Comparison of ENCODE assay signal across 8 cellular contexts in genomic region chrX:136209016-136209738, GRCh38. TPM values are rescaled to one million over a fixed set of nuclear protein-coding genes. Genes with fewer than 3 reads are reported as not detected.
DNase-seq lines count a peak whose midpoint lies in the region; ATAC-seq and TF ChIP-seq lines count a peak whose summit lies in the region.

No MANE protein-coding gene starts in this region.

- H3K4me2 ChIP-seq in mesendoderm (ENCODE audit: low read length), result no peak overlapping the region
- H3K4me2 ChIP-seq in neuronal stem cell (ENCODE audit: insufficient read depth, low read length, poor library complexity, severe bottlenecking), result no peak overlapping the region

- WGBS in mesendoderm (ENCODE audit: extremely low coverage, insufficient coverage, low lambda C conversion rate), result no CpG with 5 or more reads among the region's 28 CpGs
- no CpG with 5 or more reads among the region's 28 CpGs for WGBS in neuronal stem cell (ENCODE audit: extremely low coverage in 2 of 2, insufficient read length in 2 of 2, insufficient replicate concordance in 1 of 2), 2 donors

- peak; percentile 49 for TF ChIP-seq CTCF in upper lobe of right lung (IDR thresholded peaks at IDR 0.05)

- no peak overlapping the region for H3K14ac ChIP-seq in neuronal stem cell (ENCODE audit: low read length)

- H3K36me3 Mint-ChIP-seq in activated CD8-positive, alpha-beta memory T cell treated with anti-CD3 and anti-CD28 coated beads, Interleukin-2, amount 10 ng/mL, durations not matched to agents 7 days and 5 days, result no peaks in the 10 kb centered on the region

- H3K79me1 ChIP-seq in mesendoderm (ENCODE audit: low read length) (no peaks in the 10 kb centered on the region), neuronal stem cell (ENCODE audit: low read depth, low read length) (no peaks in the 10 kb centered on the region)

- H3K4me3 ChIP-seq in mesendoderm (ENCODE audit: low read length), result no peak overlapping the region
- H3K4me3 ChIP-seq in upper lobe of right lung, result no peak overlapping the region
- H3K4me3 ChIP-seq in neuronal stem cell (ENCODE audit: low read length in 2 of 2), result no peak overlapping the region

- no peak overlapping the region for H4K91ac ChIP-seq in neuronal stem cell (ENCODE audit: low read depth, low read length, poor library complexity)

- H2BK120ac ChIP-seq in mesendoderm (ENCODE audit: low read depth, low read length) (no peak overlapping the region), neuronal stem cell (ENCODE audit: low read depth, low read length) (no peak overlapping the region)

- no peak overlapping the region for H3K18ac ChIP-seq in mesendoderm (ENCODE audit: low read length)
- no peak overlapping the region for H3K18ac ChIP-seq in neuronal stem cell (ENCODE audit: low read length)

- CTCF ChIA-PET in activated CD8-positive, alpha-beta memory T cell treated with anti-CD3 and anti-CD28 coated beads, Interleukin-2, amount 10 ng/mL, durations not matched to agents 7 days and 5 days (lab: Charles Lee), result interaction anchor here (0.7 to 2.2 kb wide), 3 partner anchors 16 to 180 kb away, joined by 3 to 11 read pairs (median 3); no protein-coding TSS in a partner anchor

- intact Hi-C loops in upper lobe of right lung (cut with DNase I), result no loop called here

- no peaks in the 10 kb centered on the region for H3K36me3 ChIP-seq in mesendoderm (ENCODE audit: control insufficient read depth, insufficient read depth, low read length)
- peaks cover 4% of the 10 kb centered on the region for H3K36me3 ChIP-seq in upper lobe of right lung
- H3K36me3 ChIP-seq in neuronal stem cell (replicated peaks in 1 of 2; ENCODE audit: control insufficient read depth in 2 of 2, insufficient read depth in 2 of 2, low read length in 2 of 2), result peaks cover 7 to 11% of the 10 kb centered on the region in 2 donors

- H3K4me3 Mint-ChIP-seq in activated CD8-positive, alpha-beta memory T cell treated with anti-CD3 and anti-CD28 coated beads, Interleukin-2, amount 10 ng/mL, durations not matched to agents 7 days and 5 days, result no peak overlapping the region

- no peak overlapping the region for H2BK15ac ChIP-seq in mesendoderm (replicated peaks; ENCODE audit: low read depth)
- H2BK15ac ChIP-seq in neuronal stem cell (ENCODE audit: low read length), result no peak overlapping the region

- H3K9ac ChIP-seq in mesendoderm (ENCODE audit: low read length), result no peak overlapping the region
- H3K9ac ChIP-seq in neuronal stem cell (ENCODE audit: low read depth, low read length, poor library complexity), result no peak overlapping the region

- H4K5ac ChIP-seq in mesendoderm (ENCODE audit: low read length), result no peak overlapping the region

- no peaks in the 10 kb centered on the region for H3K9me3 Mint-ChIP-seq in activated CD8-positive, alpha-beta memory T cell treated with anti-CD3 and anti-CD28 coated beads, Interleukin-2, amount 10 ng/mL, durations not matched to agents 7 days and 5 days (ENCODE audit: low read depth)

- no peak overlapping the region for H2BK12ac ChIP-seq in neuronal stem cell (ENCODE audit: low read length)

- H3K27me3 Mint-ChIP-seq in activated CD8-positive, alpha-beta memory T cell treated with anti-CD3 and anti-CD28 coated beads, Interleukin-2, amount 10 ng/mL, durations not matched to agents 7 days and 5 days, result no peaks in the 10 kb centered on the region

- peaks cover 8% of the 10 kb centered on the region for H3K4me1 Mint-ChIP-seq in activated CD8-positive, alpha-beta memory T cell treated with anti-CD3 and anti-CD28 coated beads, Interleukin-2, amount 10 ng/mL, durations not matched to agents 7 days and 5 days

- no peak overlapping the region for H4K8ac ChIP-seq in mesendoderm (ENCODE audit: low read depth, low read length)
- H4K8ac ChIP-seq in neuronal stem cell (ENCODE audit: low read depth, low read length), result no peak overlapping the region

- H3K9me3 ChIP-seq in upper lobe of right lung (no peaks in the 10 kb centered on the region), neuronal stem cell (replicated peaks in 1 of 2; ENCODE audit: control insufficient read depth in 2 of 2, insufficient read depth in 1 of 2, low read depth in 1 of 2, low read length in 2 of 2) (no peaks in the 10 kb centered on the region)

- H2BK5ac ChIP-seq in mesendoderm (ENCODE audit: low read length) (no peak overlapping the region), neuronal stem cell (ENCODE audit: low read length) (no peak overlapping the region)

- ATAC-seq in activated CD8-positive, alpha-beta memory T cell treated with anti-CD3 and anti-CD28 coated beads, Interleukin-2, amount 10 ng/mL, durations not matched to agents 7 days and 5 days, result no peak
- ATAC-seq in SK-N-SH treated with all-trans-retinoic acid at 6 μM for 48 hours, result peak; percentile 85
- ATAC-seq in upper lobe of right lung, result peak; percentile 72

- H3K4ac ChIP-seq in mesendoderm (ENCODE audit: low read depth, low read length), result no peak overlapping the region
- H3K4ac ChIP-seq in neuronal stem cell (ENCODE audit: low read length), result no peak overlapping the region

- H3K23ac ChIP-seq in mesendoderm (ENCODE audit: low read length), result no peak overlapping the region
- no peak overlapping the region for H3K23ac ChIP-seq in neuronal stem cell (ENCODE audit: low read depth, low read length, poor library complexity)

- H3K27ac ChIP-seq in mesendoderm (ENCODE audit: low read depth, low read length), result no peak overlapping the region
- no peak overlapping the region for H3K27ac ChIP-seq in upper lobe of right lung
- no peak overlapping the region for H3K27ac ChIP-seq in neuronal stem cell (replicated peaks; ENCODE audit: low read length)

- H2AK5ac ChIP-seq in mesendoderm (ENCODE audit: low read length), result no peak overlapping the region
- H2AK5ac ChIP-seq in neuronal stem cell (ENCODE audit: low read depth, low read length), result no peak overlapping the region

- H2AFZ ChIP-seq in neuronal stem cell (ENCODE audit: low read length), result no peak overlapping the region

- H3K56ac ChIP-seq in mesendoderm (ENCODE audit: low read length), result no peak overlapping the region

- H3K27ac Mint-ChIP-seq in activated CD8-positive, alpha-beta memory T cell treated with anti-CD3 and anti-CD28 coated beads, Interleukin-2, amount 10 ng/mL, durations not matched to agents 7 days and 5 days, result no peak overlapping the region

- H3K79me2 ChIP-seq in mesendoderm (ENCODE audit: control insufficient read depth, insufficient read depth, low read length), result no peaks in the 10 kb centered on the region

- DNase-seq in activated CD8-positive, alpha-beta memory T cell treated with anti-CD3 and anti-CD28 coated beads, Interleukin-2, amount 10 ng/mL, durations not matched to agents 7 days and 5 days, result peak; percentile 41
- DNase-seq in activated CD8-positive, alpha-beta memory T cell treated with anti-CD3 and anti-CD28 coated beads, Interleukin-2, amount 50 U/mL, for 48 hours, result no peak
- DNase-seq in effector CD8-positive, alpha-beta T cell (lab: John Stamatoyannopoulos, UW), result peak; percentile 1
- DNase-seq in mesendoderm, result peak; percentile 54
- peak; percentile 66 for DNase-seq in upper lobe of right lung
- DNase-seq in neuronal stem cell (ENCODE audit: low spot score), result no peak
- no peak for DNase-seq in GOT3 (lab: John Stamatoyannopoulos, UW)

- H3K4me1 ChIP-seq in mesendoderm (ENCODE audit: control insufficient read depth, low read depth, low read length) (no peaks in the 10 kb centered on the region), upper lobe of right lung (peaks cover 13% of the 10 kb centered on the region), neuronal stem cell (ENCODE audit: control insufficient read depth in 2 of 2, insufficient read depth in 1 of 2, low read depth in 1 of 2, low read length in 2 of 2) (peaks cover 3 to 6% of the 10 kb centered on the region in 2 donors)

- H3K27me3 ChIP-seq in mesendoderm (ENCODE audit: insufficient read depth, low read length, poor library complexity), result no peaks in the 10 kb centered on the region
- no peaks in the 10 kb centered on the region for H3K27me3 ChIP-seq in upper lobe of right lung
- H3K27me3 ChIP-seq in neuronal stem cell (ENCODE audit: control insufficient read depth in 3 of 3, insufficient read depth in 3 of 3, low read depth in 1 of 3, low read length in 3 of 3), result peaks cover 0 to 2% (median 0%) of the 10 kb centered on the region in 3 experiments

TF ChIP-seq in SK-N-SH treated with all-trans-retinoic acid at 6 μM for 48 hours, 23 proteins besides CTCF, POLR2A, EP300 and RAD21 (continues in another document):
- TF ChIP-seq PPARA (CRISPR knock-in tag; IDR thresholded peaks at IDR 0.05; ENCODE audit: borderline replicate concordance) (no peak), ZNF565 (CRISPR knock-in tag; conservative IDR thresholded peaks at IDR 0.05; ENCODE audit: low read depth) (no peak), TOX (CRISPR knock-in tag; IDR thresholded peaks at IDR 0.05; ENCODE audit: borderline replicate concordance) (no peak), TCF4 (CRISPR knock-in tag; IDR thresholded peaks at IDR 0.05; ENCODE audit: borderline replicate concordance) (no peak), ZFP3 (CRISPR knock-in tag; IDR thresholded peaks at IDR 0.05) (no peak), POU6F1 (CRISPR knock-in tag; IDR thresholded peaks at IDR 0.05; ENCODE audit: borderline replicate concordance, low read depth) (no peak), ARNTL (CRISPR knock-in tag; IDR thresholded peaks at IDR 0.05; ENCODE audit: borderline replicate concordance, low read depth) (no peak), ESRRG (CRISPR knock-in tag; IDR thresholded peaks at IDR 0.05) (no peak), BACH2 (CRISPR knock-in tag; IDR thresholded peaks at IDR 0.05; ENCODE audit: borderline replicate concordance) (no peak), ZFP30 (CRISPR knock-in tag; IDR thresholded peaks at IDR 0.05) (no peak)

RNA-seq across cellular contexts. Expression of gene MAP7D3, which starts 42.0 kb away (rescaled TPM):
- total RNA-seq in activated CD8-positive, alpha-beta memory T cell treated with anti-CD3 and anti-CD28 coated beads, Interleukin-2, amount 10 ng/mL, durations not matched to agents 7 days and 5 days, result 10 to 100 TPM; 13.1 to 13.9 TPM
- 29.6 TPM for polyA plus RNA-seq in mesendoderm (2013, experiment 1 of 2)
- 34.8 TPM for polyA plus RNA-seq in mesendoderm (2013, experiment 2 of 2)
- total RNA-seq in upper lobe of right lung, result 7.9 TPM
- polyA plus RNA-seq in neuronal stem cell (2013, experiment 1 of 2), result 26.6 TPM
- polyA plus RNA-seq in neuronal stem cell (2013, experiment 2 of 2), result 31.4 TPM

Comparison
In these comparisons a context has a peak if more than half of its experiments do, and no peak if none do; other contexts are left out.
1. DNase-seq: peak in activated CD8-positive, alpha-beta memory T cell treated with anti-CD3 and anti-CD28 coated beads, Interleukin-2, amount 10 ng/mL, durations not matched to agents 7 days and 5 days (single experiment), effector CD8-positive, alpha-beta T cell (single experiment), mesendoderm (single experiment) and upper lobe of right lung (single experiment); none in activated CD8-positive, alpha-beta memory T cell treated with anti-CD3 and anti-CD28 coated beads, Interleukin-2, amount 50 U/mL, for 48 hours (single experiment), neuronal stem cell (single experiment) and GOT3 (single experiment).